13 cellular contexts compared by ENCODE assay signal in genomic region chr9:129073404-129073803, GRCh38. TPM values are rescaled to one million over a fixed set of nuclear protein-coding genes. Genes with fewer than 3 reads are reported as not detected.
DNase-seq lines count a peak whose midpoint lies in the region; ATAC-seq and TF ChIP-seq lines count a peak whose summit lies in the region.
"Had no signal": no experiment of that assay in that cellular context is flagged by ENCODE, and none has a peak within 500 bp of the region (broad histone marks: within the 10 kb centered on the region; RNA-seq: fewer than 3 reads in every experiment).

No MANE protein-coding gene starts in this region.

- no peaks in the 10 kb centered on the region for H3K9me3 ChIP-seq in CD4-positive, alpha-beta T cell (ENCODE audit: control insufficient read depth, low read length)
- H3K9me3 ChIP-seq in T-helper 17 cell (ENCODE audit: control insufficient read depth, low read length, poor library complexity, severe bottlenecking): no peaks in the 10 kb centered on the region
- H3K9me3 ChIP-seq in right cardiac atrium (ENCODE audit: control insufficient read depth, low read length): no peaks in the 10 kb centered on the region

- TF ChIP-seq CTCF in CD4-positive, alpha-beta T cell (IDR thresholded peaks at IDR 0.05): no peak

- H3K4me1 Mint-ChIP-seq in activated CD4-positive, alpha-beta T cell treated with anti-CD3 and anti-CD28 coated beads, Interleukin-2, amount 10 ng/mL, durations not matched to agents 7 days and 5 days: peaks cover 56% of the 10 kb centered on the region
- peaks cover 37% of the 10 kb centered on the region for H3K4me1 Mint-ChIP-seq in activated CD4-positive, alpha-beta T cell treated with anti-CD3 and anti-CD28 coated beads for 36 hours
- H3K4me1 Mint-ChIP-seq in CD4-positive, alpha-beta T cell (ENCODE audit: low read depth): peaks cover 33% of the 10 kb centered on the region
- H3K4me1 Mint-ChIP-seq in T-helper 17 cell: peaks cover 32% of the 10 kb centered on the region
- peaks cover 9 to 34% of the 10 kb centered on the region in 2 donors for H3K4me1 Mint-ChIP-seq in effector memory CD8-positive, alpha-beta T cell (ENCODE audit: low read depth in 2 of 2)

- H3K27ac ChIP-seq in CD4-positive, alpha-beta T cell (ENCODE audit: low read depth, low read length): no peak overlapping the region
- H3K27ac ChIP-seq in right cardiac atrium (ENCODE audit: low read length): no peak overlapping the region

- H3K4me1 ChIP-seq in right cardiac atrium (ENCODE audit: control insufficient read depth, insufficient read depth, low read length): no peaks in the 10 kb centered on the region

- peak overlapping the region; percentile 20 for H3K4me3 Mint-ChIP-seq in activated CD4-positive, alpha-beta T cell treated with anti-CD3 and anti-CD28 coated beads, Interleukin-2, amount 10 ng/mL, durations not matched to agents 7 days and 5 days
- H3K4me3 Mint-ChIP-seq in activated CD4-positive, alpha-beta T cell treated with anti-CD3 and anti-CD28 coated beads for 36 hours: no peak overlapping the region
- H3K4me3 Mint-ChIP-seq in CD4-positive, alpha-beta T cell: peak overlapping the region; percentile 22
- peak overlapping the region; percentile 64 for H3K4me3 Mint-ChIP-seq in T-helper 17 cell
- peak overlapping the region in 1 of 2 donors; percentile 43 for H3K4me3 Mint-ChIP-seq in effector memory CD8-positive, alpha-beta T cell

- peaks cover 11% of the 10 kb centered on the region for H3K36me3 Mint-ChIP-seq in activated CD4-positive, alpha-beta T cell treated with anti-CD3 and anti-CD28 coated beads, Interleukin-2, amount 10 ng/mL, durations not matched to agents 7 days and 5 days (ENCODE audit: low read depth)
- peaks cover 5% of the 10 kb centered on the region for H3K36me3 Mint-ChIP-seq in activated CD4-positive, alpha-beta T cell treated with anti-CD3 and anti-CD28 coated beads for 36 hours (ENCODE audit: low read depth)
- peaks cover 13% of the 10 kb centered on the region for H3K36me3 Mint-ChIP-seq in CD4-positive, alpha-beta T cell (ENCODE audit: low read depth)
- H3K36me3 Mint-ChIP-seq in T-helper 17 cell (ENCODE audit: low read depth): no peaks in the 10 kb centered on the region
- H3K36me3 Mint-ChIP-seq in effector memory CD8-positive, alpha-beta T cell (ENCODE audit: insufficient read depth): peaks cover 19% of the 10 kb centered on the region

- CTCF ChIA-PET in activated CD4-positive, alpha-beta T cell treated with anti-CD3 and anti-CD28 coated beads, Interleukin-2, amount 10 ng/mL, durations not matched to agents 7 days and 5 days (lab: Charles Lee): interaction anchor here (0.6 to 0.7 kb wide), 3 partner anchors 27 to 69 kb away, joined by 3 to 5 read pairs (median 4); no protein-coding TSS in a partner anchor
- CTCF ChIA-PET in activated CD4-positive, alpha-beta T cell treated with anti-CD3 and anti-CD28 coated beads for 36 hours (lab: Charles Lee): no interaction called here
- CTCF ChIA-PET in CD4-positive, alpha-beta T cell (lab: Charles Lee): no interaction called here

- H3K27me3 ChIP-seq in CD4-positive, alpha-beta T cell (ENCODE audit: control insufficient read depth, insufficient read depth, low read length): no peaks in the 10 kb centered on the region
- no peaks in the 10 kb centered on the region for H3K27me3 ChIP-seq in right cardiac atrium (ENCODE audit: control insufficient read depth, insufficient read depth)

- no peak for DNase-seq in activated CD4-positive, alpha-beta T cell treated with anti-CD3 and anti-CD28 coated beads, Interleukin-2, amount 10 ng/mL, durations not matched to agents 7 days and 5 days
- no peak for DNase-seq in activated CD4-positive, alpha-beta T cell treated with anti-CD3 and anti-CD28 coated beads for 36 hours
- DNase-seq in CD4-positive, alpha-beta T cell: no peak
- DNase-seq in T-helper 17 cell (no peak), right cardiac atrium (no peak)
- DNase-seq in effector memory CD8-positive, alpha-beta T cell: no peak
- DNase-seq: 8988T; KBM-7; NCI-H1694 treated with DMSO at 0.1 percent for 48 hours; NK-92 treated with Interleukin-12 subunit alpha and Interleukin-12 subunit beta, amount 100 ng/mL, for 24 hours; SHP77 had no signal

- no peak overlapping the region for H3K4me3 ChIP-seq in right cardiac atrium (ENCODE audit: low read length)

- no peak for ATAC-seq in activated CD4-positive, alpha-beta T cell treated with anti-CD3 and anti-CD28 coated beads for 36 hours
- peak; percentile 19 for ATAC-seq in CD4-positive, alpha-beta T cell (ENCODE audit: poor library complexity)
- ATAC-seq in T-helper 17 cell (peak; percentile 60), right cardiac atrium (no peak), HG03457 (IDR thresholded peaks at IDR 0.05; ENCODE audit: unreplicated experiment) (no peak), SK-N-SH treated with all-trans-retinoic acid at 6 μM for 48 hours (no peak)
- peak; percentile 57 for ATAC-seq in effector memory CD8-positive, alpha-beta T cell (replicated peaks)

- intact Hi-C loops in activated CD4-positive, alpha-beta T cell treated with anti-CD3 and anti-CD28 coated beads for 36 hours (cut with DNase I, micrococcal nuclease): no loop called here
- intact Hi-C loops in CD4-positive, alpha-beta T cell (cut with DNase I, micrococcal nuclease): no loop called here
- intact Hi-C loops in right cardiac atrium (cut with DNase I): no loop called here

- H3K27me3 Mint-ChIP-seq in activated CD4-positive, alpha-beta T cell treated with anti-CD3 and anti-CD28 coated beads, Interleukin-2, amount 10 ng/mL, durations not matched to agents 7 days and 5 days: no peaks in the 10 kb centered on the region
- H3K27me3 Mint-ChIP-seq in activated CD4-positive, alpha-beta T cell treated with anti-CD3 and anti-CD28 coated beads for 36 hours: no peaks in the 10 kb centered on the region
- H3K27me3 Mint-ChIP-seq in CD4-positive, alpha-beta T cell: no peaks in the 10 kb centered on the region
- no peaks in the 10 kb centered on the region for H3K27me3 Mint-ChIP-seq in T-helper 17 cell
- no peaks in the 10 kb centered on the region for H3K27me3 Mint-ChIP-seq in effector memory CD8-positive, alpha-beta T cell

- POLR2A ChIA-PET in activated CD4-positive, alpha-beta T cell treated with anti-CD3 and anti-CD28 coated beads, Interleukin-2, amount 10 ng/mL, durations not matched to agents 7 days and 5 days (lab: Charles Lee): no interaction called here
- POLR2A ChIA-PET in activated CD4-positive, alpha-beta T cell treated with anti-CD3 and anti-CD28 coated beads for 36 hours (lab: Charles Lee): interaction anchor here (0.7 to 0.8 kb wide), 2 partner anchors 37 to 42 kb away, joined by 3 to 10 read pairs; partner anchors contain the start of gene MIGA2
- POLR2A ChIA-PET in CD4-positive, alpha-beta T cell (lab: Charles Lee): interaction anchor here (0.8 kb wide), 2 partner anchors 22 to 58 kb away, joined by 3 to 7 read pairs; no protein-coding TSS in a partner anchor

- WGBS in right cardiac atrium: 88% methylated on average over 8 of the region's 8 CpGs

- peak overlapping the region; percentile 79 for H3K27ac Mint-ChIP-seq in activated CD4-positive, alpha-beta T cell treated with anti-CD3 and anti-CD28 coated beads, Interleukin-2, amount 10 ng/mL, durations not matched to agents 7 days and 5 days
- H3K27ac Mint-ChIP-seq in activated CD4-positive, alpha-beta T cell treated with anti-CD3 and anti-CD28 coated beads for 36 hours: no peak overlapping the region
- H3K27ac Mint-ChIP-seq in CD4-positive, alpha-beta T cell: peak overlapping the region; percentile 59
- peak overlapping the region; percentile 93 for H3K27ac Mint-ChIP-seq in T-helper 17 cell
- peak overlapping the region; percentile 48 to 70 for H3K27ac Mint-ChIP-seq in effector memory CD8-positive, alpha-beta T cell

- no peaks in the 10 kb centered on the region for H3K9me3 Mint-ChIP-seq in activated CD4-positive, alpha-beta T cell treated with anti-CD3 and anti-CD28 coated beads, Interleukin-2, amount 10 ng/mL, durations not matched to agents 7 days and 5 days
- H3K9me3 Mint-ChIP-seq in activated CD4-positive, alpha-beta T cell treated with anti-CD3 and anti-CD28 coated beads for 36 hours (ENCODE audit: low read depth): no peaks in the 10 kb centered on the region
- H3K9me3 Mint-ChIP-seq in CD4-positive, alpha-beta T cell: no peaks in the 10 kb centered on the region
- H3K9me3 Mint-ChIP-seq in effector memory CD8-positive, alpha-beta T cell: no peaks in the 10 kb centered on the region

RNA-seq across cellular contexts. Expression of gene DOLPP1, which starts 7.5 kb away (rescaled TPM):
- total RNA-seq in activated CD4-positive, alpha-beta T cell treated with anti-CD3 and anti-CD28 coated beads, Interleukin-2, amount 10 ng/mL, durations not matched to agents 7 days and 5 days: 10 to 100 TPM; 19.5 to 19.6 TPM
- 10 to 100 TPM; 15.1 to 16.4 TPM for total RNA-seq in activated CD4-positive, alpha-beta T cell treated with anti-CD3 and anti-CD28 coated beads for 36 hours
- 1 to 10 TPM; 2.7 to 3.6 TPM for total RNA-seq in CD4-positive, alpha-beta T cell
- 1 to 10 TPM; 5.3 to 8.0 TPM for total RNA-seq in T-helper 17 cell
- total RNA-seq in right cardiac atrium: 1 to 10 TPM; 6.3 to 7.3 (median 6.8) TPM
- polyA plus RNA-seq in right cardiac atrium: 3.3 TPM

RNA-seq across cellular contexts. Expression of gene MIGA2, which starts 37.0 kb away (rescaled TPM):
- 10 to 100 TPM; 33.8 to 43.1 TPM for total RNA-seq in activated CD4-positive, alpha-beta T cell treated with anti-CD3 and anti-CD28 coated beads, Interleukin-2, amount 10 ng/mL, durations not matched to agents 7 days and 5 days
- 10 to 100 TPM; 15.7 to 25.8 TPM for total RNA-seq in activated CD4-positive, alpha-beta T cell treated with anti-CD3 and anti-CD28 coated beads for 36 hours
- 10 to 100 TPM; 53.2 to 56.9 TPM for total RNA-seq in CD4-positive, alpha-beta T cell
- 10 to 100 TPM; 64.2 to 81.4 TPM for total RNA-seq in T-helper 17 cell
- total RNA-seq in right cardiac atrium: 10 to 100 TPM; 30.3 to 40.7 (median 36.2) TPM
- polyA plus RNA-seq in right cardiac atrium: 35.8 TPM

RNA-seq across cellular contexts. Expression of gene CRAT, which starts 37.2 kb away (rescaled TPM):
- 10 to 100 TPM; 20.4 to 25.2 TPM for total RNA-seq in activated CD4-positive, alpha-beta T cell treated with anti-CD3 and anti-CD28 coated beads, Interleukin-2, amount 10 ng/mL, durations not matched to agents 7 days and 5 days
- total RNA-seq in activated CD4-positive, alpha-beta T cell treated with anti-CD3 and anti-CD28 coated beads for 36 hours: 10 to 100 TPM; 13.2 to 18.9 TPM
- total RNA-seq in CD4-positive, alpha-beta T cell: 1 to 10 TPM; 7.1 to 9.4 TPM
- total RNA-seq in T-helper 17 cell (10 to 100 TPM; 12.9 to 23.3 TPM), right cardiac atrium (10 to 100 TPM; 47.0 to 69.9 (median 56.8) TPM)
- 63.3 TPM for polyA plus RNA-seq in right cardiac atrium

RNA-seq across cellular contexts. Expression of gene PTPA, which starts 37.8 kb away (rescaled TPM):
- total RNA-seq in activated CD4-positive, alpha-beta T cell treated with anti-CD3 and anti-CD28 coated beads, Interleukin-2, amount 10 ng/mL, durations not matched to agents 7 days and 5 days: 100 to 1,000 TPM in 1 of 2 experiments, 10 to 100 TPM in 1; 96.4 to 111 TPM
- total RNA-seq in activated CD4-positive, alpha-beta T cell treated with anti-CD3 and anti-CD28 coated beads for 36 hours: 10 to 100 TPM; 71.9 to 88.0 TPM
- 10 to 100 TPM; 21.6 to 23.3 TPM for total RNA-seq in CD4-positive, alpha-beta T cell
- total RNA-seq in T-helper 17 cell (10 to 100 TPM; 49.8 to 50.0 TPM), right cardiac atrium (100 to 1,000 TPM; 115 to 170 (median 144) TPM)
- 147 TPM for polyA plus RNA-seq in right cardiac atrium

RNA-seq across cellular contexts. Expression of gene SH3GLB2, which starts 45.3 kb away (rescaled TPM):
- 100 to 1,000 TPM; 111 to 124 TPM for total RNA-seq in activated CD4-positive, alpha-beta T cell treated with anti-CD3 and anti-CD28 coated beads, Interleukin-2, amount 10 ng/mL, durations not matched to agents 7 days and 5 days
- 10 to 100 TPM; 49.1 to 53.7 TPM for total RNA-seq in activated CD4-positive, alpha-beta T cell treated with anti-CD3 and anti-CD28 coated beads for 36 hours
- 10 to 100 TPM; 65.6 to 69.1 TPM for total RNA-seq in CD4-positive, alpha-beta T cell
- total RNA-seq in T-helper 17 cell (10 to 100 TPM; 82.2 to 87.1 TPM), right cardiac atrium (10 to 100 TPM; 36.1 to 47.4 (median 40.2) TPM)
- 45.1 TPM for polyA plus RNA-seq in right cardiac atrium

Comparison
In these comparisons a context has a peak if more than half of its experiments do, and no peak if none do; other contexts are left out.
1. ATAC-seq: peak in CD4-positive, alpha-beta T cell (single experiment), T-helper 17 cell (single experiment) and effector memory CD8-positive, alpha-beta T cell (single experiment); none in activated CD4-positive, alpha-beta T cell treated with anti-CD3 and anti-CD28 coated beads for 36 hours (single experiment), right cardiac atrium (0 of 2), HG03457 (single experiment) and SK-N-SH treated with all-trans-retinoic acid at 6 μM for 48 hours (single experiment).